In the genomic region with DNA sequence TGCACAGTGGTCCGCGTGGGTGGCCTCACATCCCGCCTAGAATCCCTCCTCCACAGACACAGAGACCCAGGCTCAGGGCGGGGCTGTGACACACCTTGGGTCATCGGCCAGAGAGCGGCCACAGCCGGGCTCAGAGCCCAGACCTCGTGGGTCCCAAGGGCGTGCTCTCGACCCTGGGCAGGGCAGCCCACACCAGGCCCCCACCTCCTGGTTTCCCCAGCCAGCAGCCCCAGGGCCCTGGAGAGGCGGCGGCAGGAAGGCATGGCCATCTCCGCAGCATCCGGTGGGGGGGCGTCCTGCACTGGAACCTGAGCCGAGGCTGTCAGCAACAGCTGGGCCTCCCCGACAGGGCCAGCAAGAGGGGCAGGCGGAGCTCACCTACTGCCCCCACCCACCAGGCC, we compare ENCODE assay signal across 2 cellular contexts.
TF ChIP-seq lines count a peak whose summit lies in the region.

No MANE protein-coding gene starts in this region.

TF ChIP-seq in SK-N-SH, 30 proteins besides CTCF, POLR2A, EP300 and RAD21 (continued from another document):
- TF ChIP-seq, protein P1, sequence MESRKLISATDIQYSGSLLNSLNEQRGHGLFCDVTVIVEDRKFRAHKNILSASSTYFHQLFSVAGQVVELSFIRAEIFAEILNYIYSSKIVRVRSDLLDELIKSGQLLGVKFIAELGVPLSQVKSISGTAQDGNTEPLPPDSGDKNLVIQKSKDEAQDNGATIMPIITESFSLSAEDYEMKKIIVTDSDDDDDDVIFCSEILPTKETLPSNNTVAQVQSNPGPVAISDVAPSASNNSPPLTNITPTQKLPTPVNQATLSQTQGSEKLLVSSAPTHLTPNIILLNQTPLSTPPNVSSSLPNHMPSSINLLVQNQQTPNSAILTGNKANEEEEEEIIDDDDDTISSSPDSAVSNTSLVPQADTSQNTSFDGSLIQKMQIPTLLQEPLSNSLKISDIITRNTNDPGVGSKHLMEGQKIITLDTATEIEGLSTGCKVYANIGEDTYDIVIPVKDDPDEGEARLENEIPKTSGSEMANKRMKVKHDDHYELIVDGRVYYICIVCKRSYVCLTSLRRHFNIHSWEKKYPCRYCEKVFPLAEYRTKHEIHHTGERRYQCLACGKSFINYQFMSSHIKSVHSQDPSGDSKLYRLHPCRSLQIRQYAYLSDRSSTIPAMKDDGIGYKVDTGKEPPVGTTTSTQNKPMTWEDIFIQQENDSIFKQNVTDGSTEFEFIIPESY (IDR thresholded peaks at IDR 0.05; ENCODE audit: borderline replicate concordance, low read depth), result no peak
- no peak for TF ChIP-seq TCF12 (IDR thresholded peaks at IDR 0.05)

TF ChIP-seq in SK-N-SH treated with all-trans-retinoic acid at 6 μM for 48 hours, 23 proteins besides CTCF, POLR2A, EP300 and RAD21 (continued from another document):
- TF ChIP-seq, protein P2, sequence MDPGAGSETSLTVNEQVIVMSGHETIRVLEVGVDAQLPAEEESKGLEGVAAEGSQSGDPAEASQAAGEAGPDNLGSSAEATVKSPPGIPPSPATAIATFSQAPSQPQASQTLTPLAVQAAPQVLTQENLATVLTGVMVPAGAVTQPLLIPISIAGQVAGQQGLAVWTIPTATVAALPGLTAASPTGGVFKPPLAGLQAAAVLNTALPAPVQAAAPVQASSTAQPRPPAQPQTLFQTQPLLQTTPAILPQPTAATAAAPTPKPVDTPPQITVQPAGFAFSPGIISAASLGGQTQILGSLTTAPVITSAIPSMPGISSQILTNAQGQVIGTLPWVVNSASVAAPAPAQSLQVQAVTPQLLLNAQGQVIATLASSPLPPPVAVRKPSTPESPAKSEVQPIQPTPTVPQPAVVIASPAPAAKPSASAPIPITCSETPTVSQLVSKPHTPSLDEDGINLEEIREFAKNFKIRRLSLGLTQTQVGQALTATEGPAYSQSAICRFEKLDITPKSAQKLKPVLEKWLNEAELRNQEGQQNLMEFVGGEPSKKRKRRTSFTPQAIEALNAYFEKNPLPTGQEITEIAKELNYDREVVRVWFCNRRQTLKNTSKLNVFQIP (CRISPR knock-in tag; IDR thresholded peaks at IDR 0.05; ENCODE audit: borderline replicate concordance, low read depth), result no peak
- no peak for TF ChIP-seq ZNF8 (CRISPR knock-in tag; IDR thresholded peaks at IDR 0.05)
- TF ChIP-seq RARB (CRISPR knock-in tag; IDR thresholded peaks at IDR 0.05), result no peak
- TF ChIP-seq OSR1 (CRISPR knock-in tag; IDR thresholded peaks at IDR 0.05), result no peak
- no peak for TF ChIP-seq ZFP30 (CRISPR knock-in tag; IDR thresholded peaks at IDR 0.05)
- TF ChIP-seq, protein P3, sequence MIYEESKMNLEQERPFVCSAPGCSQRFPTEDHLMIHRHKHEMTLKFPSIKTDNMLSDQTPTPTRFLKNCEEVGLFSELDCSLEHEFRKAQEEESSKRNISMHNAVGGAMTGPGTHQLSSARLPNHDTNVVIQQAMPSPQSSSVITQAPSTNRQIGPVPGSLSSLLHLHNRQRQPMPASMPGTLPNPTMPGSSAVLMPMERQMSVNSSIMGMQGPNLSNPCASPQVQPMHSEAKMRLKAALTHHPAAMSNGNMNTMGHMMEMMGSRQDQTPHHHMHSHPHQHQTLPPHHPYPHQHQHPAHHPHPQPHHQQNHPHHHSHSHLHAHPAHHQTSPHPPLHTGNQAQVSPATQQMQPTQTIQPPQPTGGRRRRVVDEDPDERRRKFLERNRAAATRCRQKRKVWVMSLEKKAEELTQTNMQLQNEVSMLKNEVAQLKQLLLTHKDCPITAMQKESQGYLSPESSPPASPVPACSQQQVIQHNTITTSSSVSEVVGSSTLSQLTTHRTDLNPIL (CRISPR knock-in tag; IDR thresholded peaks at IDR 0.05; ENCODE audit: low read depth), result no peak
- no peak for TF ChIP-seq PPARA (CRISPR knock-in tag; IDR thresholded peaks at IDR 0.05; ENCODE audit: borderline replicate concordance)
- TF ChIP-seq, protein P4, sequence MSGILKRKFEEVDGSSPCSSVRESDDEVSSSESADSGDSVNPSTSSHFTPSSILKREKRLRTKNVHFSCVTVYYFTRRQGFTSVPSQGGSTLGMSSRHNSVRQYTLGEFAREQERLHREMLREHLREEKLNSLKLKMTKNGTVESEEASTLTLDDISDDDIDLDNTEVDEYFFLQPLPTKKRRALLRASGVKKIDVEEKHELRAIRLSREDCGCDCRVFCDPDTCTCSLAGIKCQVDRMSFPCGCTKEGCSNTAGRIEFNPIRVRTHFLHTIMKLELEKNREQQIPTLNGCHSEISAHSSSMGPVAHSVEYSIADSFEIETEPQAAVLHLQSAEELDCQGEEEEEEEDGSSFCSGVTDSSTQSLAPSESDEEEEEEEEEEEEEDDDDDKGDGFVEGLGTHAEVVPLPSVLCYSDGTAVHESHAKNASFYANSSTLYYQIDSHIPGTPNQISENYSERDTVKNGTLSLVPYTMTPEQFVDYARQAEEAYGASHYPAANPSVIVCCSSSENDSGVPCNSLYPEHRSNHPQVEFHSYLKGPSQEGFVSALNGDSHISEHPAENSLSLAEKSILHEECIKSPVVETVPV (CRISPR knock-in tag; IDR thresholded peaks at IDR 0.05), result no peak
- TF ChIP-seq CSDC2 (CRISPR knock-in tag; IDR thresholded peaks at IDR 0.05), result no peak
- TF ChIP-seq ARNTL (CRISPR knock-in tag; IDR thresholded peaks at IDR 0.05; ENCODE audit: borderline replicate concordance, low read depth), result no peak
- no peak for TF ChIP-seq BACH2 (CRISPR knock-in tag; IDR thresholded peaks at IDR 0.05; ENCODE audit: borderline replicate concordance)
- TF ChIP-seq ESRRG (CRISPR knock-in tag; IDR thresholded peaks at IDR 0.05), result no peak
- TF ChIP-seq, protein P5, sequence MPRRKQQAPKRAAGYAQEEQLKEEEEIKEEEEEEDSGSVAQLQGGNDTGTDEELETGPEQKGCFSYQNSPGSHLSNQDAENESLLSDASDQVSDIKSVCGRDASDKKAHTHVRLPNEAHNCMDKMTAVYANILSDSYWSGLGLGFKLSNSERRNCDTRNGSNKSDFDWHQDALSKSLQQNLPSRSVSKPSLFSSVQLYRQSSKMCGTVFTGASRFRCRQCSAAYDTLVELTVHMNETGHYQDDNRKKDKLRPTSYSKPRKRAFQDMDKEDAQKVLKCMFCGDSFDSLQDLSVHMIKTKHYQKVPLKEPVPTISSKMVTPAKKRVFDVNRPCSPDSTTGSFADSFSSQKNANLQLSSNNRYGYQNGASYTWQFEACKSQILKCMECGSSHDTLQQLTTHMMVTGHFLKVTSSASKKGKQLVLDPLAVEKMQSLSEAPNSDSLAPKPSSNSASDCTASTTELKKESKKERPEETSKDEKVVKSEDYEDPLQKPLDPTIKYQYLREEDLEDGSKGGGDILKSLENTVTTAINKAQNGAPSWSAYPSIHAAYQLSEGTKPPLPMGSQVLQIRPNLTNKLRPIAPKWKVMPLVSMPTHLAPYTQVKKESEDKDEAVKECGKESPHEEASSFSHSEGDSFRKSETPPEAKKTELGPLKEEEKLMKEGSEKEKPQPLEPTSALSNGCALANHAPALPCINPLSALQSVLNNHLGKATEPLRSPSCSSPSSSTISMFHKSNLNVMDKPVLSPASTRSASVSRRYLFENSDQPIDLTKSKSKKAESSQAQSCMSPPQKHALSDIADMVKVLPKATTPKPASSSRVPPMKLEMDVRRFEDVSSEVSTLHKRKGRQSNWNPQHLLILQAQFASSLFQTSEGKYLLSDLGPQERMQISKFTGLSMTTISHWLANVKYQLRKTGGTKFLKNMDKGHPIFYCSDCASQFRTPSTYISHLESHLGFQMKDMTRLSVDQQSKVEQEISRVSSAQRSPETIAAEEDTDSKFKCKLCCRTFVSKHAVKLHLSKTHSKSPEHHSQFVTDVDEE (CRISPR knock-in tag; IDR thresholded peaks at IDR 0.05), result no peak
- no peak for TF ChIP-seq ZFP3 (CRISPR knock-in tag; IDR thresholded peaks at IDR 0.05)
- no peak for TF ChIP-seq ZNF70 (CRISPR knock-in tag; IDR thresholded peaks at IDR 0.05)
- no peak for TF ChIP-seq ISL1 (CRISPR knock-in tag; IDR thresholded peaks at IDR 0.05)
- TF ChIP-seq GLIS3 (CRISPR knock-in tag; IDR thresholded peaks at IDR 0.05), result no peak
